Comparison of ENCODE assay signal across 28 cellular contexts in the genomic region with DNA sequence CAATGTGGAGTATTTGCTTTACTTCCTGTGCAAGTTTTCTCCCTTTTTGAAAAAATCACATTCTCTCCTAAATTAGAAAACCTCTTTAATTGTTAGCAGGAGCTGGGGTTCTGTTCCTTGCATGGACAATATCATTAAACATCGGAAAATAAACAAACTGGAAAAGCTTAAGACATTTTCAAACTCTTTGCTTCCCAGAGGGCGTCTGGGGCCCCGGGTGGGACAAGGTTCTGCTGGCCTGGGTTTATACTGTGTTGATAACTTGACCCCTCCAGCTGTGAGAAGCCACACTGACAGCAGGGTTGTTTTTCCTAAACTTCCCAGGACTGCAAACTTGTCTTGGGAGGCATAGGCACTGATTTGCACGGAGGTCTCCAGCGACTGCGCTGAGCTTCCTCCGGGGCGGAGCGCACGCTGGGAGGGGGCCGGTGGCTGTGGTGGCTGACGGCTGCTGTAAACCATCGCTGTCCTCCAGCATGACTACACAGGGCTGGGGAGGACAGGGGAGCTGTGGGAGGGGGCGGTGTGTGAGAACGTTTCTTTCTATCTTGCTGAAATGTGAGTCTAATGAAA. TPM values are rescaled to one million over a fixed set of nuclear protein-coding genes. Genes with fewer than 3 reads are reported as not detected.
A peak's percentile ranks its signal among the peaks of the same experiment; 100 is the strongest.
DNase-seq lines count a peak whose midpoint lies in the region; ATAC-seq and TF ChIP-seq lines count a peak whose summit lies in the region.
"Had no signal": no experiment of that assay in that cellular context is flagged by ENCODE, and none has a peak within 500 bp of the region (broad histone marks: within the 10 kb centered on the region; RNA-seq: fewer than 3 reads in every experiment).

No MANE protein-coding gene starts in this region.

- intact Hi-C loops in heart right ventricle (cut with DNase I): loop anchor here in 6 of 10 donors (10.0 kb wide), 2 partner anchors 386 to 396 kb away; partner anchors contain the start of genes THPO (in 5 of the 6) and CHRD (in 1 of the 6)
- intact Hi-C loops in cardiac septum (cut with DNase I): no loop called here
- intact Hi-C loops in left ventricle myocardium superior (cut with micrococcal nuclease): no loop called here

- peak overlapping the region; percentile 97 for H3K27ac Mint-ChIP-seq in nephron progenitor cell
- no peak overlapping the region for H3K27ac Mint-ChIP-seq in type B pancreatic cell
- H3K27ac Mint-ChIP-seq: activated T-cell treated with anti-CD3 and anti-CD28 coated beads, Interleukin-2, amount 50 U/mL, for 72 hours; natural killer cell; progenitor cell of endocrine pancreas had no signal

- H3K27me3 ChIP-seq in heart right ventricle: peaks cover 0 to 12% (median 0%) of the 10 kb centered on the region in 7 donors
- H3K27me3 ChIP-seq: thyroid gland had no signal

- H3K4me3 Mint-ChIP-seq in nephron progenitor cell (peak overlapping the region; percentile 49), type B pancreatic cell (peak overlapping the region; percentile 60)
- H3K4me3 Mint-ChIP-seq: activated T-cell treated with anti-CD3 and anti-CD28 coated beads, Interleukin-2, amount 50 U/mL, for 72 hours; natural killer cell; stimulated activated naive CD8-positive, alpha-beta T cell treated with anti-CD3 and anti-CD28 coated beads, Interleukin-15, amount 100 ng/mL, for 72 hours had no signal

- no peaks in the 10 kb centered on the region for H3K9me3 ChIP-seq in heart right ventricle
- H3K9me3 ChIP-seq: heart left ventricle, thyroid gland had no signal

- WGBS in heart right ventricle, 2 donors: 53 to 68% methylated on average over 15 of the region's 15 CpGs

- peak in 5 of 8 donors; percentile 30 to 63 (median 37) for ATAC-seq in heart right ventricle
- ATAC-seq in left ventricle myocardium superior: peak; percentile 42
- ATAC-seq: activated T-cell treated with anti-CD3 and anti-CD28 coated beads, Interleukin-2, amount 50 U/mL, for 72 hours; natural killer cell; stimulated activated naive CD8-positive, alpha-beta T cell treated with anti-CD3 and anti-CD28 coated beads, Interleukin-15, amount 100 ng/mL, for 72 hours had no signal

- H3K4me1 ChIP-seq in heart right ventricle: peaks cover 0 to 22% (median 11%) of the 10 kb centered on the region in 9 donors

- peak overlapping the region in 2 of 10 donors; percentile 16 to 41 for H3K27ac ChIP-seq in heart right ventricle
- H3K27ac ChIP-seq: brain microvascular endothelial cell, thyroid gland, WERI-Rb-1 had no signal

- H3K27me3 Mint-ChIP-seq in nephron progenitor cell (ENCODE audit: low read depth, poor library complexity): peaks cover 21% of the 10 kb centered on the region
- H3K27me3 Mint-ChIP-seq in type B pancreatic cell: peaks cover 20% of the 10 kb centered on the region

- no peak overlapping the region for H3K4me3 ChIP-seq in heart right ventricle
- H3K4me3 ChIP-seq: heart left ventricle, thyroid gland had no signal

- H3K9me3 Mint-ChIP-seq in nephron progenitor cell: no peaks in the 10 kb centered on the region
- H3K9me3 Mint-ChIP-seq in type B pancreatic cell: no peaks in the 10 kb centered on the region
- H3K9me3 Mint-ChIP-seq: activated T-cell treated with anti-CD3 and anti-CD28 coated beads, Interleukin-2, amount 50 U/mL, for 72 hours; natural killer cell; stimulated activated naive CD8-positive, alpha-beta T cell treated with anti-CD3 and anti-CD28 coated beads, Interleukin-15, amount 100 ng/mL, for 72 hours had no signal

- H3K4me1 Mint-ChIP-seq in nephron progenitor cell: peaks cover 79% of the 10 kb centered on the region
- peaks cover 39% of the 10 kb centered on the region for H3K4me1 Mint-ChIP-seq in type B pancreatic cell (ENCODE audit: unreplicated experiment)
- H3K4me1 Mint-ChIP-seq: natural killer cell; stimulated activated naive CD8-positive, alpha-beta T cell treated with anti-CD3 and anti-CD28 coated beads, Interleukin-15, amount 100 ng/mL, for 72 hours had no signal

- H3K36me3 Mint-ChIP-seq in nephron progenitor cell (ENCODE audit: low read depth) (no peaks in the 10 kb centered on the region), type B pancreatic cell (no peaks in the 10 kb centered on the region)
- H3K36me3 Mint-ChIP-seq: natural killer cell had no signal

- H3K36me3 ChIP-seq in heart right ventricle: no peaks in the 10 kb centered on the region
- H3K36me3 ChIP-seq: brain microvascular endothelial cell, heart left ventricle, thyroid gland, WERI-Rb-1 had no signal

- DNase-seq in heart right ventricle (no peak), cardiac septum (ENCODE audit: low spot score) (no peak), left ventricle myocardium superior (no peak), nephron progenitor cell (peak; percentile 60), type B pancreatic cell (ENCODE audit: extremely low spot score, unreplicated experiment) (no peak), amniotic stem cell (lab: John Stamatoyannopoulos, UW) (no peak), iPS-NIHi11 (ENCODE audit: low spot score) (no peak), activated gamma-delta T cell (lab: John Stamatoyannopoulos, UW) (no peak)
- DNase-seq: 8988T; activated naive CD4-positive, alpha-beta T cell treated with Interleukin-2 at 50 U/mL for 16 hours; activated T-cell treated with anti-CD3 and anti-CD28 coated beads, Interleukin-2, amount 50 U/mL, for 72 hours; brain microvascular endothelial cell; Calu3; effector CD4-positive, alpha-beta T cell; foreskin fibroblast; GOT3; heart left ventricle; midbrain; natural killer cell; NCI-H187; NCI-H2171 treated with DMSO at 0.1 percent for 48 hours; SHP77 treated with DMSO at 0.1 percent for 48 hours; stimulated activated naive CD8-positive, alpha-beta T cell treated with anti-CD3 and anti-CD28 coated beads, Interleukin-15, amount 100 ng/mL, for 72 hours; SW 1271; T1000; thyroid gland; WERI-Rb-1 had no signal

- TF ChIP-seq CTCF in heart right ventricle (IDR thresholded peaks at IDR 0.05) (no peak), nephron progenitor cell (IDR thresholded peaks at IDR 0.05) (no peak), type B pancreatic cell (conservative IDR thresholded peaks at IDR 0.05) (no peak)

RNA-seq across cellular contexts. Expression of gene VPS8, which starts 40.7 kb away (rescaled TPM):
- 100 to 1,000 TPM in 4 of 10 donors, 10 to 100 TPM in 6; 39.7 to 123 (median 94.2) TPM for total RNA-seq in heart right ventricle
- polyA plus RNA-seq in heart right ventricle: 10 to 100 TPM; 11.1 to 19.5 TPM
- 101 TPM for total RNA-seq in cardiac septum
- total RNA-seq in left ventricle myocardium superior: 60.1 TPM
- total RNA-seq in type B pancreatic cell (ENCODE audit: low replicate concordance): 36.5 and 59.4 TPM in 2 replicates

RNA-seq across cellular contexts. Expression of gene MAGEF1, which starts 59.4 kb away (rescaled TPM):
- total RNA-seq in heart right ventricle: 10 to 100 TPM; 26.7 to 33.9 (median 30.5) TPM
- polyA plus RNA-seq in heart right ventricle: 10 to 100 TPM; 20.1 to 32.6 TPM
- 30.2 TPM for total RNA-seq in cardiac septum
- total RNA-seq in left ventricle myocardium superior: 27.4 TPM
- total RNA-seq in type B pancreatic cell (ENCODE audit: low replicate concordance): 69.2 and 75.2 TPM in 2 replicates

Comparison
In these comparisons a context has a peak if more than half of its experiments do, and no peak if none do; other contexts are left out.
1. intact Hi-C loops: an anchor here in heart right ventricle (10.0 kb wide); none called in cardiac septum and left ventricle myocardium superior.